1 cellular context compared by ENCODE assay signal in the genomic region with DNA sequence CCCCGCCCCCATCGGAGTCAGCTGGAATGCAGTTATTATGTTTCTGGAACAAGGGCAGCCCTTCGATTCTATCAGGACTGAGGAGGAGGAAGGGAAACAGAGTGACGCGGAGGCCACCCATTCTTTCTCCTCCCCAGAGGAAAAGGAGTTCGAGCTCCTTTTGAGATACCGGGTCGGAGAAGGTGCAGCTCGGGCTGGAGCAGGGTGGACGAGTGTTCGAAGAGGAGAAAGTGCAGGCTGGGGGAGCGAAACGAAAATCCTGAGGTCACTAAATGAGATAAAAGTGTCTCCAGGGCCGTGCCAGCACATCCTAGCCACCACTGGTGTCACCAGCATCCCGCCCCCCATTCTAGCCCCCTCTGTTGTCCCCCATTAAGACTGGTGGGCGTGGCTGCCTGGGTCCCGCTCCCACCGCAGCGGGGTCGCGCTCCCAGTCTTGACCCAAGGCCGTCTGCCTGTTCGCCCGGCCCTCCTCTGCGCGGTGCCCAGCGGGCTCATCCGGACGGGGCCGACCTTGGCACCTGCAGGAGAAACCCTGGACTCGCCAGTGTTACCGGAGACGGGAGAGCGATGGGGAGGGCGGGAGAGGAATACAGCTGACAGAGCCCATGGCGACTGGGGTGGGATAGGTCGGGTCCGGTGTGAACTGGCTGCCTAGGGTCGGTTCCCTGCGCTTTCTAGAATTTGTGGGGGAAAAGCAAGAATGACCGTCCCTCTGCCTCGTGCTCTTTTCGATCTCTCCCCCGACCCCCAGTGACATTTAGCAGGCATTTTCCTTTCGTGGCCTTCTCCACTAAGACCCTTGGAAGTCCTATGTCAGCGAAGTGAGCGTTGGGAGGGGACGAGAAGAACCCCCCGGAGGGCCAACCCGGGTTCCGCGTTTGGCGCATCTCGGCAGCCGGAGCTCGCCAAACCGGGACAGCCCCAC.
TF ChIP-seq lines count a peak whose summit lies in the region.

No MANE protein-coding gene starts in this region.

TF ChIP-seq in K562, 482 proteins besides CTCF, POLR2A, EP300 and RAD21:
- TF ChIP-seq MEIS2 (IDR thresholded peaks at IDR 0.05; ENCODE audit: partially characterized antibody) (no peak), CTBP1 (IDR thresholded peaks at IDR 0.05; ENCODE audit: borderline replicate concordance) (no peak), ZBTB1 (CRISPR knock-in tag; IDR thresholded peaks at IDR 0.05; ENCODE audit: borderline replicate concordance, low read depth) (no peak), GATA2 (CRISPR knock-in tag; IDR thresholded peaks at IDR 0.05) (no peak)
- TF ChIP-seq, protein P1, sequence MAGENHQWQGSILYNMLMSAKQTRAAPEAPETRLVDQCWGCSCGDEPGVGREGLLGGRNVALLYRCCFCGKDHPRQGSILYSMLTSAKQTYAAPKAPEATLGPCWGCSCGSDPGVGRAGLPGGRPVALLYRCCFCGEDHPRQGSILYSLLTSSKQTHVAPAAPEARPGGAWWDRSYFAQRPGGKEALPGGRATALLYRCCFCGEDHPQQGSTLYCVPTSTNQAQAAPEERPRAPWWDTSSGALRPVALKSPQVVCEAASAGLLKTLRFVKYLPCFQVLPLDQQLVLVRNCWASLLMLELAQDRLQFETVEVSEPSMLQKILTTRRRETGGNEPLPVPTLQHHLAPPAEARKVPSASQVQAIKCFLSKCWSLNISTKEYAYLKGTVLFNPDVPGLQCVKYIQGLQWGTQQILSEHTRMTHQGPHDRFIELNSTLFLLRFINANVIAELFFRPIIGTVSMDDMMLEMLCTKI (IDR thresholded peaks at IDR 0.05; ENCODE audit: partially characterized antibody), result no peak
- TF ChIP-seq, protein P2, sequence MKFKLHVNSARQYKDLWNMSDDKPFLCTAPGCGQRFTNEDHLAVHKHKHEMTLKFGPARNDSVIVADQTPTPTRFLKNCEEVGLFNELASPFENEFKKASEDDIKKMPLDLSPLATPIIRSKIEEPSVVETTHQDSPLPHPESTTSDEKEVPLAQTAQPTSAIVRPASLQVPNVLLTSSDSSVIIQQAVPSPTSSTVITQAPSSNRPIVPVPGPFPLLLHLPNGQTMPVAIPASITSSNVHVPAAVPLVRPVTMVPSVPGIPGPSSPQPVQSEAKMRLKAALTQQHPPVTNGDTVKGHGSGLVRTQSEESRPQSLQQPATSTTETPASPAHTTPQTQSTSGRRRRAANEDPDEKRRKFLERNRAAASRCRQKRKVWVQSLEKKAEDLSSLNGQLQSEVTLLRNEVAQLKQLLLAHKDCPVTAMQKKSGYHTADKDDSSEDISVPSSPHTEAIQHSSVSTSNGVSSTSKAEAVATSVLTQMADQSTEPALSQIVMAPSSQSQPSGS (CRISPR knock-in tag; IDR thresholded peaks at IDR 0.05), result no peak
